Comparison of ENCODE assay signal across 27 cellular contexts in the genomic region with DNA sequence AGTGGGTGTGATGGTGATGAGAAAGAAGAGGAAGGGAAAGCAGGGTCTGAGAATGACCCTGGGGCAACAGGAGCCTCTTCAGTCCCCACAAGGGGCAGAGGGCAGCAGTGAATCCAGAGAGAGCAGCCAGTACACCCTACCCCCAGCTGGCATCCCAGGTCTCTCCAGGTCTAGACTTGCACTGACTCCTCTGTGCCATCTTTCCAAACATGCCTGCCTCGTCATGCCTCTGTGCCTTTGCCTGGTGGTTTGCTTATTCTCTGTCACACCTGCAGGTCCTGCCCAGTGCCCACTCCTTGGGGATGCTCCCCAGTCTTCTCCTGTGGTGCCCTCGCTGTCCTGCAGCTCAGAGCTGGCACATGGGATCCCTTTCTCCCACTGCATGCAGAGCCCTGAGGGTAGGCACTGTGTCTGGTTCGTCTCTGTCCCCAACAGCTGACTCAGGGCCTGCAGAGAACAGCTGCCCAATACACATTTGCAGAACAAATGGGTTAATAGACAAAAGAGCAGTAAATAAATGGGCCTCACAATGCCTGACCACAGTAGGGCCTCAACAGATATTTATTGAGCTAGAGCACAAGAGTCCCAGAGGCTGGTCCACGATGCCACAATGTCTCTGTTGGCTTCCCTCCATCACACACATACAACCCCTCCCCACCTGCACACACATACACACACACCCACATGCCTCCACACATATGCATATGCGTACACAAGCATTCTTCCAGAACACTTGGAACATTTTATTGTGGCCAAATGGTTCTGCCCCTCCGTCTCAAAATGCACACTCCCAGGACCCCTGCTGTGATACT.
A peak's percentile ranks its signal among the peaks of the same experiment; 100 is the strongest.
DNase-seq lines count a peak whose midpoint lies in the region; ATAC-seq, FAIRE-seq and TF ChIP-seq lines count a peak whose summit lies in the region.
"Had no signal": no experiment of that assay in that cellular context is flagged by ENCODE, and none has a peak within 500 bp of the region (broad histone marks: within the 10 kb centered on the region; RNA-seq: fewer than 3 reads in every experiment).

No MANE protein-coding gene starts in this region.

- no peak for TF ChIP-seq EP300 in GM12878 (IDR thresholded peaks at IDR 0.05; ENCODE audit: borderline replicate concordance in 1 of 2, control insufficient read depth in 1 of 2, low read depth in 2 of 2, low read length in 2 of 2)

- no peaks in the 10 kb centered on the region for H3K9me1 ChIP-seq in keratinocyte (ENCODE audit: control insufficient read depth, extremely low read depth, insufficient read depth, low read length)

- peaks cover 8% of the 10 kb centered on the region for H3K4me1 ChIP-seq in GM12878 (ENCODE audit: control insufficient read depth, insufficient read depth, low read length)
- H3K4me1 ChIP-seq in keratinocyte (ENCODE audit: control insufficient read depth, extremely low read depth, insufficient read depth, low read length): peaks cover 33% of the 10 kb centered on the region
- H3K4me1 ChIP-seq in tibial artery: peaks cover 0 to 3% (median 0%) of the 10 kb centered on the region in 4 donors
- H3K4me1 ChIP-seq: transverse colon had no signal

- BruUV-seq in GM12878 (replicated peaks; lab: Mats Ljungman, UMichigan): no TSS peak

- H3K9ac ChIP-seq in GM12878 (ENCODE audit: control insufficient read depth, insufficient read depth, low read length) (no peak overlapping the region), keratinocyte (ENCODE audit: control insufficient read depth, extremely low read depth, insufficient read depth, low read length) (no peak overlapping the region)

- CTCF ChIA-PET in GM12878 (lab: Yijun Ruan, JAX): interaction anchor here (1.8 kb wide), 1 partner anchor 114 kb away, joined by 5 read pairs; the partner anchor contains the start of gene RHOB

- 16% methylated on average over 6 of the region's 6 CpGs for WGBS in GM12878 (ENCODE audit: insufficient coverage, insufficient replicate concordance, low lambda C conversion rate, missing lambda C conversion rate)

- no peak for FAIRE-seq in GM12878 (lab: Jason Lieb, UNC)
- FAIRE-seq in keratinocyte (lab: Jason Lieb, UNC): peak; percentile 93
- FAIRE-seq: GM19239 had no signal

- DNase-seq in NCI-H2171 treated with DMSO at 0.1 percent for 48 hours (lab: John Stamatoyannopoulos, UW) (peak; percentile 61), NCI-H2171 (lab: John Stamatoyannopoulos, UW) (no peak), GM12878 (ENCODE audit: low read depth, low spot score) (no peak), keratinocyte (ENCODE audit: low read depth, low spot score) (peak; percentile 78), type B pancreatic cell (ENCODE audit: extremely low spot score, unreplicated experiment) (no peak), HUDEP-2 (lab: John Stamatoyannopoulos, UW; ENCODE audit: unreplicated experiment in 76 of 76) (no peak), tibial artery (no peak), SHP77 treated with DMSO at 0.1 percent for 48 hours (lab: John Stamatoyannopoulos, UW) (no peak)
- DNase-seq: 8988T; activated CD4-positive, CD25-positive, alpha-beta regulatory T cell treated with anti-CD3 and anti-CD28 coated beads, Interleukin-2, amount 50 U/mL, for 72 hours; activated CD8-positive, alpha-beta T cell treated with anti-CD3 and anti-CD28 coated beads, Interleukin-2, amount 10 ng/mL, durations not matched to agents 7 days and 5 days; activated naive CD4-positive, alpha-beta T cell; activated T-cell treated with anti-CD3 and anti-CD28 coated beads, Interleukin-2, amount 50 U/mL, for 4 hours; AML-193; central memory CD4-positive, alpha-beta T cell; effector CD8-positive, alpha-beta T cell; MM.1S; naive B cell; NCI-H1436; NCI-H774; stimulated activated CD4-positive, alpha-beta T cell treated with anti-CD3 and anti-CD28 coated beads, Interleukin-12 subunit alpha, Interleukin-12 subunit beta, amount 100 ng/mL, for 4 hours; stimulated activated CD4-positive, alpha-beta T cell treated with anti-CD3 and anti-CD28 coated beads, Interleukin-4, amount 100 ng/mL, for 4 hours; stimulated activated naive CD8-positive, alpha-beta T cell treated with anti-CD3 and anti-CD28 coated beads, Interleukin-15, amount 100 ng/mL, for 72 hours; T-cell; transverse colon had no signal

- H3K27ac Mint-ChIP-seq in type B pancreatic cell: no peak overlapping the region
- H3K27ac Mint-ChIP-seq: activated CD8-positive, alpha-beta T cell treated with anti-CD3 and anti-CD28 coated beads, Interleukin-2, amount 10 ng/mL, durations not matched to agents 7 days and 5 days; stimulated activated naive CD8-positive, alpha-beta T cell treated with anti-CD3 and anti-CD28 coated beads, Interleukin-15, amount 100 ng/mL, for 72 hours; T-cell had no signal

- H3K79me2 ChIP-seq in GM12878 (ENCODE audit: control insufficient read depth, insufficient read depth, low read length) (no peaks in the 10 kb centered on the region), keratinocyte (ENCODE audit: control insufficient read depth, insufficient read depth, low read length) (no peaks in the 10 kb centered on the region)

- H3K36me3 ChIP-seq in GM12878 (ENCODE audit: control insufficient read depth in 2 of 2, insufficient read depth in 2 of 2, low read length in 1 of 2) (no peaks in the 10 kb centered on the region), keratinocyte (ENCODE audit: control insufficient read depth in 2 of 2, extremely low read depth in 1 of 2, insufficient read depth in 2 of 2, low read length in 2 of 2) (no peaks in the 10 kb centered on the region), tibial artery (no peaks in the 10 kb centered on the region)
- H3K36me3 ChIP-seq: transverse colon had no signal

- H3K4me3 ChIP-seq in GM12878 (no peak overlapping the region), keratinocyte (ENCODE audit: control insufficient read depth in 2 of 3, extremely low read depth in 1 of 3, insufficient read depth in 2 of 3, low read depth in 1 of 3, low read length in 3 of 3) (no peak overlapping the region), tibial artery (no peak overlapping the region)
- H3K4me3 ChIP-seq: transverse colon had no signal

- TF ChIP-seq POLR2A in GM12878 (IDR thresholded peaks at IDR 0.05; ENCODE audit: low read depth, low read length): no peak

- peaks cover 23% of the 10 kb centered on the region for H3K4me1 Mint-ChIP-seq in type B pancreatic cell (ENCODE audit: unreplicated experiment)
- H3K4me1 Mint-ChIP-seq: stimulated activated naive CD8-positive, alpha-beta T cell treated with anti-CD3 and anti-CD28 coated beads, Interleukin-15, amount 100 ng/mL, for 72 hours; T-cell had no signal

- no peak overlapping the region for H3K4me2 ChIP-seq in GM12878 (ENCODE audit: control insufficient read depth, insufficient read depth)
- H3K4me2 ChIP-seq in keratinocyte (ENCODE audit: control insufficient read depth, extremely low read depth, insufficient read depth, low read depth, low read length): peak overlapping the region; percentile 80

- H3K27me3 Mint-ChIP-seq in type B pancreatic cell: peaks cover 6% of the 10 kb centered on the region

- SMC1A ChIA-PET in GM12878 (lab: Charles Lee; ENCODE audit: uncharacterized antibody, unreplicated experiment): interaction anchor here (1.5 to 2.2 kb wide), 3 partner anchors 12 to 158 kb away, joined by 3 to 5 read pairs (median 3); no protein-coding TSS in a partner anchor

- no peaks in the 10 kb centered on the region for H3K9me3 Mint-ChIP-seq in type B pancreatic cell
- H3K9me3 Mint-ChIP-seq: activated T-cell treated with anti-CD3 and anti-CD28 coated beads, Interleukin-2, amount 50 U/mL, for 4 hours; stimulated activated naive CD8-positive, alpha-beta T cell treated with anti-CD3 and anti-CD28 coated beads, Interleukin-15, amount 100 ng/mL, for 72 hours; T-cell had no signal

- TF ChIP-seq CTCF in GM12878 (IDR thresholded peaks at IDR 0.05 in 2 of 3, conservative IDR thresholded peaks at IDR 0.05 in 1 of 3; ENCODE audit: control insufficient read depth in 2 of 3, extremely low read depth in 1 of 3, insufficient read depth in 1 of 3, low read depth in 3 of 3, low read length in 3 of 3) (no peak), keratinocyte (optimal IDR thresholded peaks at IDR 0.05 in 1 of 3, IDR thresholded peaks at IDR 0.05 in 1 of 3, conservative IDR thresholded peaks at IDR 0.05 in 1 of 3; ENCODE audit: extremely low read depth in 1 of 3, insufficient read depth in 2 of 3, low read length in 3 of 3) (no peak), type B pancreatic cell (conservative IDR thresholded peaks at IDR 0.05) (no peak), tibial artery (IDR thresholded peaks at IDR 0.05) (no peak)

- H3K9me3 ChIP-seq in GM12878 (replicated peaks; ENCODE audit: control insufficient read depth, insufficient read depth, low read length): no peaks in the 10 kb centered on the region
- H3K9me3 ChIP-seq in keratinocyte (ENCODE audit: control insufficient read depth, low read depth, low read length): no peaks in the 10 kb centered on the region
- no peaks in the 10 kb centered on the region for H3K9me3 ChIP-seq in tibial artery
- H3K9me3 ChIP-seq: transverse colon had no signal

- intact Hi-C loops in GM12878 (cut with micrococcal nuclease; ENCODE audit: unreplicated experiment): no loop called here
- intact Hi-C loops in tibial artery (cut with DNase I; ENCODE audit: low total_unique reads): no loop called here

- no peak overlapping the region for H3K27ac ChIP-seq in GM12878 (ENCODE audit: control insufficient read depth, insufficient read depth)
- H3K27ac ChIP-seq in keratinocyte (ENCODE audit: control insufficient read depth, insufficient read depth, low read length): peak overlapping the region; percentile 33
- no peak overlapping the region for H3K27ac ChIP-seq in tibial artery
- H3K27ac ChIP-seq: transverse colon had no signal

- TF ChIP-seq RAD21 in GM12878 (IDR thresholded peaks at IDR 0.05; ENCODE audit: insufficient read depth, low read depth, low read length): no peak

- H3K27me3 ChIP-seq in GM12878 (replicated peaks in 1 of 2; ENCODE audit: control insufficient read depth in 2 of 2, insufficient read depth in 2 of 2, low read length in 1 of 2) (peaks cover 0 to 3% of the 10 kb centered on the region in 2 experiments; a peak in 3 of 4 replicates), keratinocyte (ENCODE audit: control insufficient read depth, extremely low read depth, insufficient read depth, low read length) (no peaks in the 10 kb centered on the region), tibial artery (no peaks in the 10 kb centered on the region)
- H3K27me3 ChIP-seq: transverse colon had no signal

- RAD21 ChIA-PET in GM12878 (lab: Charles Lee; ENCODE audit: unreplicated experiment): no interaction called here

- ATAC-seq in GM12878: no peak
- ATAC-seq: activated CD8-positive, alpha-beta T cell treated with anti-CD3 and anti-CD28 coated beads, Interleukin-2, amount 10 ng/mL, durations not matched to agents 7 days and 5 days; activated T-cell treated with anti-CD3 and anti-CD28 coated beads, Interleukin-2, amount 50 U/mL, for 4 hours; Right ventricle myocardium inferior; stimulated activated naive CD8-positive, alpha-beta T cell treated with anti-CD3 and anti-CD28 coated beads, Interleukin-15, amount 100 ng/mL, for 72 hours; T-cell had no signal

- dilution Hi-C loops in keratinocyte (cut with MboI; ENCODE audit: extremely low pct_ligation_motif_present, low sequenced_read_pairs): no loop called here

- H3K4me3 Mint-ChIP-seq in type B pancreatic cell: peak overlapping the region; percentile 4
- H3K4me3 Mint-ChIP-seq: activated CD8-positive, alpha-beta T cell treated with anti-CD3 and anti-CD28 coated beads, Interleukin-2, amount 10 ng/mL, durations not matched to agents 7 days and 5 days; activated T-cell treated with anti-CD3 and anti-CD28 coated beads, Interleukin-2, amount 50 U/mL, for 4 hours; naive B cell; stimulated activated naive CD8-positive, alpha-beta T cell treated with anti-CD3 and anti-CD28 coated beads, Interleukin-15, amount 100 ng/mL, for 72 hours; T-cell had no signal

- POLR2A ChIA-PET in GM12878 (lab: Charles Lee): no interaction called here

- in situ Hi-C loops in GM12878 (cut with MboI): no loop called here

- H2AFZ ChIP-seq in GM12878 (ENCODE audit: control insufficient read depth, low read depth, low read length): no peak overlapping the region
- H2AFZ ChIP-seq in keratinocyte (ENCODE audit: control insufficient read depth, low read length): no peak overlapping the region

- no peaks in the 10 kb centered on the region for H4K20me1 ChIP-seq in GM12878 (ENCODE audit: control insufficient read depth, insufficient read depth)
- no peaks in the 10 kb centered on the region for H4K20me1 ChIP-seq in keratinocyte (ENCODE audit: control insufficient read depth, extremely low read depth, insufficient read depth, low read length)

- H3K36me3 Mint-ChIP-seq in type B pancreatic cell: no peaks in the 10 kb centered on the region
- H3K36me3 Mint-ChIP-seq: naive B cell, T-cell had no signal

Comparison
In these comparisons a context has a peak if more than half of its experiments do, and no peak if none do; other contexts are left out.
1. DNase-seq: peak in NCI-H2171 treated with DMSO at 0.1 percent for 48 hours (single experiment) and keratinocyte (single experiment); none in NCI-H2171 (single experiment), GM12878 (single experiment), type B pancreatic cell (single experiment), HUDEP-2 (0 of 76), tibial artery (0 of 2) and SHP77 treated with DMSO at 0.1 percent for 48 hours (single experiment).